ENCODE assay signal across 1 cellular context in the genomic region with DNA sequence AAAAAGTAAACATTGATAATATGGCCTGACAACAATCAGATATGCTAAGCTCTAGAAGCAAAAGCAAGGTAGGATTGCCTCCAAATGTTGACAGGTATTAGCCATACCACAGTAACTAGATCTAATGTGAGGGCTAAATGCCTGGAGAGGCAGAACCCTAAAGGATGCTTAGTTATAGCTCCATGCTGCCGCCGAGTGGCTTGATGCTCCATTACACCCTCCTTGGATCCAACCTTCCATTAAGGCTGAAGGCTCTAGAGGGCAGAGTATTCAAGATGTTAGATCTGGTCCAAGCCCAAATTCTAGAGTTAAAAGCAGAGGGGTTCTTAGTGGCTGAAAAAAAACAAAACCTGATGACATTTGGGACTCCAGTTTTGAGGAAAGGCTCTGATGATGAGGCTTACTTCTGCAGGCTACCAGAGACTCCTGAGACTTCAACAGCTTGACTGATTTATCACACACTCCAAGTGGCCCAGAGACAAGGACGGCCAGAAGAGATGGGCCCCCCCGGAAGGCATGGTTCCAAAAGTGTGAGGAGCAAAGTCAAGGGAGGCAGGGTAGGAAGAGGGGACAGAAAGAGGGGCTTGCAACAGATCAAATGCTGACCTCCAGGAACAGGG.
TF ChIP-seq lines count a peak whose summit lies in the region.

No MANE protein-coding gene starts in this region.

TF ChIP-seq in HepG2, 621 proteins besides CTCF, POLR2A, EP300 and RAD21 (continued from another document and continues in another):
- TF ChIP-seq, protein P1, sequence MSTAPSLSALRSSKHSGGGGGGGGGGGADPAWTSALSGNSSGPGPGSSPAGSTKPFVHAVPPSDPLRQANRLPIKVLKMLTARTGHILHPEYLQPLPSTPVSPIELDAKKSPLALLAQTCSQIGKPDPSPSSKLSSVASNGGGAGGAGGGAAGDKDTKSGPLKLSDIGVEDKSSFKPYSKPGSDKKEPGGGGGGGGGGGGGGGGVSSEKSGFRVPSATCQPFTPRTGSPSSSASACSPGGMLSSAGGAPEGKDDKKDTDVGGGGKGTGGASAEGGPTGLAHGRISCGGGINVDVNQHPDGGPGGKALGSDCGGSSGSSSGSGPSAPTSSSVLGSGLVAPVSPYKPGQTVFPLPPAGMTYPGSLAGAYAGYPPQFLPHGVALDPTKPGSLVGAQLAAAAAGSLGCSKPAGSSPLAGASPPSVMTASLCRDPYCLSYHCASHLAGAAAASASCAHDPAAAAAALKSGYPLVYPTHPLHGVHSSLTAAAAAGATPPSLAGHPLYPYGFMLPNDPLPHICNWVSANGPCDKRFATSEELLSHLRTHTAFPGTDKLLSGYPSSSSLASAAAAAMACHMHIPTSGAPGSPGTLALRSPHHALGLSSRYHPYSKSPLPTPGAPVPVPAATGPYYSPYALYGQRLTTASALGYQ (CRISPR knock-in tag; IDR thresholded peaks at IDR 0.05), result no peak
- TF ChIP-seq ZNF597 (CRISPR knock-in tag; IDR thresholded peaks at IDR 0.05), result no peak
- TF ChIP-seq ZNF441 (CRISPR knock-in tag; IDR thresholded peaks at IDR 0.05; ENCODE audit: borderline replicate concordance), result no peak
- TF ChIP-seq, protein P2, sequence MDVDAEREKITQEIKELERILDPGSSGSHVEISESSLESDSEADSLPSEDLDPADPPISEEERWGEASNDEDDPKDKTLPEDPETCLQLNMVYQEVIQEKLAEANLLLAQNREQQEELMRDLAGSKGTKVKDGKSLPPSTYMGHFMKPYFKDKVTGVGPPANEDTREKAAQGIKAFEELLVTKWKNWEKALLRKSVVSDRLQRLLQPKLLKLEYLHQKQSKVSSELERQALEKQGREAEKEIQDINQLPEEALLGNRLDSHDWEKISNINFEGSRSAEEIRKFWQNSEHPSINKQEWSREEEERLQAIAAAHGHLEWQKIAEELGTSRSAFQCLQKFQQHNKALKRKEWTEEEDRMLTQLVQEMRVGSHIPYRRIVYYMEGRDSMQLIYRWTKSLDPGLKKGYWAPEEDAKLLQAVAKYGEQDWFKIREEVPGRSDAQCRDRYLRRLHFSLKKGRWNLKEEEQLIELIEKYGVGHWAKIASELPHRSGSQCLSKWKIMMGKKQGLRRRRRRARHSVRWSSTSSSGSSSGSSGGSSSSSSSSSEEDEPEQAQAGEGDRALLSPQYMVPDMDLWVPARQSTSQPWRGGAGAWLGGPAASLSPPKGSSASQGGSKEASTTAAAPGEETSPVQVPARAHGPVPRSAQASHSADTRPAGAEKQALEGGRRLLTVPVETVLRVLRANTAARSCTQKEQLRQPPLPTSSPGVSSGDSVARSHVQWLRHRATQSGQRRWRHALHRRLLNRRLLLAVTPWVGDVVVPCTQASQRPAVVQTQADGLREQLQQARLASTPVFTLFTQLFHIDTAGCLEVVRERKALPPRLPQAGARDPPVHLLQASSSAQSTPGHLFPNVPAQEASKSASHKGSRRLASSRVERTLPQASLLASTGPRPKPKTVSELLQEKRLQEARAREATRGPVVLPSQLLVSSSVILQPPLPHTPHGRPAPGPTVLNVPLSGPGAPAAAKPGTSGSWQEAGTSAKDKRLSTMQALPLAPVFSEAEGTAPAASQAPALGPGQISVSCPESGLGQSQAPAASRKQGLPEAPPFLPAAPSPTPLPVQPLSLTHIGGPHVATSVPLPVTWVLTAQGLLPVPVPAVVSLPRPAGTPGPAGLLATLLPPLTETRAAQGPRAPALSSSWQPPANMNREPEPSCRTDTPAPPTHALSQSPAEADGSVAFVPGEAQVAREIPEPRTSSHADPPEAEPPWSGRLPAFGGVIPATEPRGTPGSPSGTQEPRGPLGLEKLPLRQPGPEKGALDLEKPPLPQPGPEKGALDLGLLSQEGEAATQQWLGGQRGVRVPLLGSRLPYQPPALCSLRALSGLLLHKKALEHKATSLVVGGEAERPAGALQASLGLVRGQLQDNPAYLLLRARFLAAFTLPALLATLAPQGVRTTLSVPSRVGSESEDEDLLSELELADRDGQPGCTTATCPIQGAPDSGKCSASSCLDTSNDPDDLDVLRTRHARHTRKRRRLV (CRISPR knock-in tag; IDR thresholded peaks at IDR 0.05), result no peak
- TF ChIP-seq ZNF570 (CRISPR knock-in tag; IDR thresholded peaks at IDR 0.05; ENCODE audit: borderline replicate concordance), result no peak
- TF ChIP-seq HOXA3 (CRISPR knock-in tag; IDR thresholded peaks at IDR 0.05), result no peak
- TF ChIP-seq ESRRA (CRISPR knock-in tag; IDR thresholded peaks at IDR 0.05; ENCODE audit: low read depth), result no peak
- TF ChIP-seq MIER2 (CRISPR knock-in tag; IDR thresholded peaks at IDR 0.05), result no peak
- no peak for TF ChIP-seq NBN (conservative IDR thresholded peaks at IDR 0.05)
- TF ChIP-seq SKIL (CRISPR knock-in tag; IDR thresholded peaks at IDR 0.05; ENCODE audit: borderline replicate concordance), result no peak
- no peak for TF ChIP-seq PREB (CRISPR knock-in tag; IDR thresholded peaks at IDR 0.05)
- no peak for TF ChIP-seq RAD51 (IDR thresholded peaks at IDR 0.05; ENCODE audit: borderline replicate concordance)
- no peak for TF ChIP-seq CBX1 (IDR thresholded peaks at IDR 0.05; ENCODE audit: low read depth)
- TF ChIP-seq NFE2 (CRISPR knock-in tag; IDR thresholded peaks at IDR 0.05), result no peak
- TF ChIP-seq CHCHD3 (CRISPR knock-in tag; IDR thresholded peaks at IDR 0.05), result no peak
- TF ChIP-seq SIN3A (IDR thresholded peaks at IDR 0.05; ENCODE audit: borderline replicate concordance, low read depth, low read length), result no peak
- TF ChIP-seq TRIM24 (CRISPR knock-in tag; IDR thresholded peaks at IDR 0.05), result no peak
- TF ChIP-seq HNF4G (IDR thresholded peaks at IDR 0.05; ENCODE audit: borderline replicate concordance, low read depth, low read length), result no peak
- TF ChIP-seq HNF4G (CRISPR knock-in tag; IDR thresholded peaks at IDR 0.05; ENCODE audit: borderline replicate concordance, low read depth), result no peak
- no peak for TF ChIP-seq ZNF224 (CRISPR knock-in tag; IDR thresholded peaks at IDR 0.05)
- TF ChIP-seq PAWR (CRISPR knock-in tag; IDR thresholded peaks at IDR 0.05; ENCODE audit: borderline replicate concordance), result no peak
- peak; percentile 25; the same call in 1 of the 2 replicates for TF ChIP-seq FOXJ3 (CRISPR knock-in tag; IDR thresholded peaks at IDR 0.05; ENCODE audit: borderline replicate concordance)
- 0 out of 2 replicates have a peak, but pooled peaks have one; percentile 53 for TF ChIP-seq ZNF232 (CRISPR knock-in tag; IDR thresholded peaks at IDR 0.05; ENCODE audit: borderline replicate concordance)
- TF ChIP-seq ARNTL (CRISPR knock-in tag; IDR thresholded peaks at IDR 0.05), result no peak
- no peak for TF ChIP-seq RXRA (CRISPR knock-in tag; IDR thresholded peaks at IDR 0.05)
- TF ChIP-seq, protein P3, sequence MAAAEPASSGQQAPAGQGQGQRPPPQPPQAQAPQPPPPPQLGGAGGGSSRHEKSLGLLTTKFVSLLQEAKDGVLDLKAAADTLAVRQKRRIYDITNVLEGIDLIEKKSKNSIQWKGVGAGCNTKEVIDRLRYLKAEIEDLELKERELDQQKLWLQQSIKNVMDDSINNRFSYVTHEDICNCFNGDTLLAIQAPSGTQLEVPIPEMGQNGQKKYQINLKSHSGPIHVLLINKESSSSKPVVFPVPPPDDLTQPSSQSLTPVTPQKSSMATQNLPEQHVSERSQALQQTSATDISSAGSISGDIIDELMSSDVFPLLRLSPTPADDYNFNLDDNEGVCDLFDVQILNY (CRISPR knock-in tag; conservative IDR thresholded peaks at IDR 0.05), result no peak
- no peak for TF ChIP-seq ZNF850 (CRISPR knock-in tag; conservative IDR thresholded peaks at IDR 0.05)
- TF ChIP-seq ZMYM4 (CRISPR knock-in tag; IDR thresholded peaks at IDR 0.05), result peak; percentile 52
- peak; percentile 24; the same call in 1 of the 2 replicates for TF ChIP-seq SAP130 (CRISPR knock-in tag; IDR thresholded peaks at IDR 0.05; ENCODE audit: low read depth)
- TF ChIP-seq JUN (CRISPR knock-in tag; IDR thresholded peaks at IDR 0.05), result no peak
- TF ChIP-seq ETV5 (CRISPR knock-in tag; IDR thresholded peaks at IDR 0.05; ENCODE audit: borderline replicate concordance), result no peak
- no peak for TF ChIP-seq NFKBIZ (CRISPR knock-in tag; IDR thresholded peaks at IDR 0.05)
- TF ChIP-seq RARA (CRISPR knock-in tag; IDR thresholded peaks at IDR 0.05), result no peak
- no peak for TF ChIP-seq YY1 (IDR thresholded peaks at IDR 0.05; ENCODE audit: insufficient read depth, insufficient replicate concordance, low read depth, low read length)
- no peak for TF ChIP-seq ZNF720 (CRISPR knock-in tag; IDR thresholded peaks at IDR 0.05)
- no peak for TF ChIP-seq PRDM15 (CRISPR knock-in tag; IDR thresholded peaks at IDR 0.05)
- TF ChIP-seq BRD4 (CRISPR knock-in tag; IDR thresholded peaks at IDR 0.05), result no peak
- TF ChIP-seq ZNF782 (CRISPR knock-in tag; IDR thresholded peaks at IDR 0.05; ENCODE audit: borderline replicate concordance), result no peak
- TF ChIP-seq, protein P4, sequence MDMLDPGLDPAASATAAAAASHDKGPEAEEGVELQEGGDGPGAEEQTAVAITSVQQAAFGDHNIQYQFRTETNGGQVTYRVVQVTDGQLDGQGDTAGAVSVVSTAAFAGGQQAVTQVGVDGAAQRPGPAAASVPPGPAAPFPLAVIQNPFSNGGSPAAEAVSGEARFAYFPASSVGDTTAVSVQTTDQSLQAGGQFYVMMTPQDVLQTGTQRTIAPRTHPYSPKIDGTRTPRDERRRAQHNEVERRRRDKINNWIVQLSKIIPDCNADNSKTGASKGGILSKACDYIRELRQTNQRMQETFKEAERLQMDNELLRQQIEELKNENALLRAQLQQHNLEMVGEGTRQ (IDR thresholded peaks at IDR 0.05; ENCODE audit: low read depth, low read length), result no peak
- TF ChIP-seq, protein P4 (CRISPR knock-in tag; IDR thresholded peaks at IDR 0.05; ENCODE audit: borderline replicate concordance), result no peak
- TF ChIP-seq FOSL2 (CRISPR knock-in tag; IDR thresholded peaks at IDR 0.05), result peak; percentile 31; the same call in 1 of the 2 replicates
- TF ChIP-seq REXO4 (CRISPR knock-in tag; IDR thresholded peaks at IDR 0.05; ENCODE audit: borderline replicate concordance), result no peak
- no peak for TF ChIP-seq PHB2 (IDR thresholded peaks at IDR 0.05; ENCODE audit: partially characterized antibody)
- no peak for TF ChIP-seq PHF20 (CRISPR knock-in tag; IDR thresholded peaks at IDR 0.05)
